20 cellular contexts compared by ENCODE assay signal in genomic region chr2:135299165-135299564, GRCh38.
DNase-seq lines count a peak whose midpoint lies in the region; ATAC-seq and TF ChIP-seq lines count a peak whose summit lies in the region.
"Had no signal": no experiment of that assay in that cellular context is flagged by ENCODE, and none has a peak within 500 bp of the region (broad histone marks: within the 10 kb centered on the region; RNA-seq: fewer than 3 reads in every experiment).

No MANE protein-coding gene starts in this region.

- no TSS peak for BruUV-seq in A673 (replicated peaks; lab: Mats Ljungman, UMichigan)

- no peak overlapping the region for H3K27ac ChIP-seq in A673 (ENCODE audit: low read depth, low read length, poor library complexity, severe bottlenecking)
- H3K27ac ChIP-seq in RWPE2 (ENCODE audit: poor library complexity, severe bottlenecking), result no peak overlapping the region
- no peak overlapping the region for H3K27ac ChIP-seq in stomach
- H3K27ac ChIP-seq: BLaER1 had no signal

- POLR2A ChIA-PET in A673 (lab: Charles Lee; ENCODE audit: low non-redundant PET), result no interaction called here

- H3K4me3 ChIP-seq in A673 (ENCODE audit: low read depth, low read length, poor library complexity, severe bottlenecking), result no peak overlapping the region
- H3K4me3 ChIP-seq in RWPE2 (ENCODE audit: severe bottlenecking), result no peak overlapping the region
- no peak overlapping the region for H3K4me3 ChIP-seq in stomach
- H3K4me3 ChIP-seq: BLaER1 had no signal

- peak; percentile 12; the same call in 1 of the 3 replicates for ATAC-seq in RWPE2 (ENCODE audit: low read depth)
- no peak for ATAC-seq in GM19035 (IDR thresholded peaks at IDR 0.05; ENCODE audit: unreplicated experiment)
- no peak for ATAC-seq in effector memory CD8-positive, alpha-beta T cell (replicated peaks)
- ATAC-seq: Panc1 had no signal

- TF ChIP-seq POLR2A in stomach (IDR thresholded peaks at IDR 0.05), result no peak

- 78 to 93% (median 88%) methylated on average over 2 of the region's 2 CpGs for WGBS in stomach, 5 donors

- H3K27me3 ChIP-seq in A673 (replicated peaks; ENCODE audit: insufficient read depth, low read depth, low read length, poor library complexity), result no peaks in the 10 kb centered on the region
- no peaks in the 10 kb centered on the region for H3K27me3 ChIP-seq in RWPE2 (ENCODE audit: insufficient read depth, poor library complexity, severe bottlenecking)
- H3K27me3 ChIP-seq in stomach, result no peaks in the 10 kb centered on the region
- H3K27me3 ChIP-seq: BLaER1 had no signal

- peak; percentile 23 for DNase-seq in A673 (ENCODE audit: low spot score)
- peak; percentile 26 for DNase-seq in ELR (ENCODE audit: low read depth)
- no peak for DNase-seq in RWPE2 (ENCODE audit: low spot score)
- DNase-seq in glutamatergic neuron, result no peak
- DNase-seq in stomach, result no peak
- DNase-seq in effector CD4-positive, alpha-beta T cell, result no peak
- DNase-seq in effector memory CD8-positive, alpha-beta T cell, result no peak
- DNase-seq: 8988T; CD8-positive, alpha-beta memory T cell; DND-41; H7; NCI-H1417; NCI-H1930; NCI-H2171 treated with DMSO at 0.1 percent for 48 hours; NCI-H510A; SHP77 had no signal

- peaks cover 12% of the 10 kb centered on the region for H3K27me3 Mint-ChIP-seq in glutamatergic neuron (ENCODE audit: unreplicated experiment)
- H3K27me3 Mint-ChIP-seq in effector memory CD8-positive, alpha-beta T cell, result no peaks in the 10 kb centered on the region
- H3K27me3 Mint-ChIP-seq: CD8-positive, alpha-beta memory T cell; IgD-negative memory B cell had no signal

- H3K9me3 ChIP-seq in A673 (ENCODE audit: low read depth, low read length, poor library complexity, severe bottlenecking), result no peaks in the 10 kb centered on the region
- no peaks in the 10 kb centered on the region for H3K9me3 ChIP-seq in RWPE2 (ENCODE audit: severe bottlenecking)
- H3K9me3 ChIP-seq in stomach, result peaks cover 0 to 19% (median 11%) of the 10 kb centered on the region in 4 donors

- CTCF ChIA-PET in A673 (lab: Charles Lee), result no interaction called here

- H3K36me3 ChIP-seq in A673 (ENCODE audit: insufficient read depth, low read length, poor library complexity, severe bottlenecking) (no peaks in the 10 kb centered on the region), RWPE2 (ENCODE audit: low read depth) (no peaks in the 10 kb centered on the region), stomach (peaks cover 0 to 14% (median 3%) of the 10 kb centered on the region in 4 donors)

- H3K36me3 Mint-ChIP-seq in glutamatergic neuron (ENCODE audit: unreplicated experiment), result peaks cover 32% of the 10 kb centered on the region
- no peaks in the 10 kb centered on the region for H3K36me3 Mint-ChIP-seq in effector memory CD8-positive, alpha-beta T cell (ENCODE audit: insufficient read depth)

- no peaks in the 10 kb centered on the region for H3K4me1 Mint-ChIP-seq in glutamatergic neuron (ENCODE audit: low read depth, unreplicated experiment)
- no peaks in the 10 kb centered on the region for H3K4me1 Mint-ChIP-seq in effector memory CD8-positive, alpha-beta T cell (ENCODE audit: low read depth in 2 of 2)
- H3K4me1 Mint-ChIP-seq: CD8-positive, alpha-beta memory T cell; IgD-negative memory B cell had no signal

- no peak overlapping the region for H3K4me3 Mint-ChIP-seq in glutamatergic neuron (ENCODE audit: unreplicated experiment)
- no peak overlapping the region for H3K4me3 Mint-ChIP-seq in effector memory CD8-positive, alpha-beta T cell
- H3K4me3 Mint-ChIP-seq: CD8-positive, alpha-beta memory T cell; IgD-negative memory B cell had no signal

- H3K27ac Mint-ChIP-seq in glutamatergic neuron (ENCODE audit: unreplicated experiment), result peak overlapping the region; percentile 36
- H3K27ac Mint-ChIP-seq in effector memory CD8-positive, alpha-beta T cell, result no peak overlapping the region
- H3K27ac Mint-ChIP-seq: CD8-positive, alpha-beta memory T cell; IgD-negative memory B cell had no signal

- H3K9me3 Mint-ChIP-seq in glutamatergic neuron (ENCODE audit: unreplicated experiment), result peaks cover 18% of the 10 kb centered on the region
- peaks cover 4 to 25% of the 10 kb centered on the region in 2 donors for H3K9me3 Mint-ChIP-seq in effector memory CD8-positive, alpha-beta T cell

- no peak for TF ChIP-seq CTCF in A673 (conservative IDR thresholded peaks at IDR 0.05; ENCODE audit: low read depth, low read length)
- TF ChIP-seq CTCF in RWPE2 (IDR thresholded peaks at IDR 0.05; ENCODE audit: poor library complexity, severe bottlenecking), result no peak
- TF ChIP-seq CTCF in glutamatergic neuron (IDR thresholded peaks at IDR 0.05; ENCODE audit: partially characterized antibody, unreplicated experiment), result no peak
- TF ChIP-seq CTCF in stomach (IDR thresholded peaks at IDR 0.05), result no peak

- no peak for TF ChIP-seq EP300 in stomach (IDR thresholded peaks at IDR 0.05)

- intact Hi-C loops in A673 (cut with micrococcal nuclease; ENCODE audit: unreplicated experiment) (no loop called here), stomach (cut with DNase I; ENCODE audit: low total_unique reads) (no loop called here)

- H3K4me1 ChIP-seq in A673 (ENCODE audit: insufficient read depth, low read length, poor library complexity, severe bottlenecking), result no peaks in the 10 kb centered on the region
- peaks cover 10% of the 10 kb centered on the region for H3K4me1 ChIP-seq in RWPE2 (ENCODE audit: insufficient read depth, poor library complexity, severe bottlenecking)
- H3K4me1 ChIP-seq in stomach, result no peaks in the 10 kb centered on the region

Comparison
In these comparisons a context has a peak if more than half of its experiments do, and no peak if none do; other contexts are left out.
1. DNase-seq: peak in A673 (single experiment) and ELR (single experiment); none in RWPE2 (single experiment), glutamatergic neuron (single experiment), stomach (single experiment), effector CD4-positive, alpha-beta T cell (single experiment) and effector memory CD8-positive, alpha-beta T cell (0 of 3).